Comparison of ENCODE assay signal across 8 cellular contexts in the genomic region with DNA sequence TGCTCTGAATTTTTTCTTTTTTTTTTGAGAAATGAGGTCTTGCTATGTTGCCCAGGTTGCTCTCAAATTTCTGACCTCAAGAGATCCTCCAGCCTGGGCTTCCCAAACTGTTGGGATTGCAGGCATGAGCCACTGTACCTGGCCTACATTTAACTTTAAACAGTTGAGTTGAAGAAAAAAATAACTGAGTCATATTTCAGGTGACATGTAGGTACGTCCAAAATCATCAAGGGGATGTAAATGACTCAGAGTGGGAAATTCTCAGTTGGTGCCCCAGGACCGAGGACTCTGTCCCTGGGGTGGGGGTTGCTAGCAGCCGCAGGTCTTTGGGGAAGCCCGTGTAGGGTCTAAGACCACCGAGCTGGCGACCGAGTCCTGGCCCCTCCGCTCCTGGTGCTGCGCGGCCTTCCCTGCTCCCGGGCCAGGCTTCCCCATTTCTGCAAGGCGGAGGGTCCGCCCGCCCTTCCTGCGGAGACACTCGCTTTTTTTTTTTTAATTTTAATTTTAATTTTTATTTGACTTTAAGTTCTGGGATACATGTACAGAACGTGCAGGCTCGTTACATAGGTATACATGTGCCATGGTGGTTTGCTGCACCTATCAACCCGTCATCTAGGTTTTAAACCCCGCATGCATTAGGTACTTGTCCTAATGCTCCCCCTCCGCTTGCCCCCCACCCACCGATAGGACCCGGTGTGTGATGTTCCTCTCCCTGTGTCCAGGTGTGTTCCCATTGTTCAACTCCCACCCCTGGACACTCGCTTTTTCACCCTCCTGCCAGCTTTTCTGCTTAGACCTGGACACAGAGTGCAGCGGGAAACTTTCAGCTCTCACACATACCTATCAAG. TPM values are rescaled to one million over a fixed set of nuclear protein-coding genes. Genes with fewer than 3 reads are reported as not detected.
DNase-seq lines count a peak whose midpoint lies in the region; ATAC-seq and TF ChIP-seq lines count a peak whose summit lies in the region.

No MANE protein-coding gene starts in this region.

- DNase-seq in MG63 (no peak), epithelial cell of proximal tubule (ENCODE audit: low read depth) (no peak), psoas muscle (no peak), hippocampal formation (lab: John Stamatoyannopoulos, UW) (no peak), iPS-NIHi11 (ENCODE audit: low spot score) (no peak)

- H3K27me3 ChIP-seq in MG63 (no peaks in the 10 kb centered on the region), psoas muscle (ENCODE audit: insufficient read depth in 3 of 3, low read length in 2 of 3) (no peaks in the 10 kb centered on the region)

- H3K9me3 ChIP-seq in MG63 (no peaks in the 10 kb centered on the region), psoas muscle (no peaks in the 10 kb centered on the region)

- H3K4me3 ChIP-seq in MG63 (peak overlapping the region; percentile 23; the same call in 1 of the 2 replicates), epithelial cell of proximal tubule (ENCODE audit: low read depth, low read length) (peak overlapping the region; percentile 63), psoas muscle (peak overlapping the region; percentile 69)

- TF ChIP-seq CTCF in epithelial cell of proximal tubule (conservative IDR thresholded peaks at IDR 0.05; ENCODE audit: low read depth, low read length), result no peak
- no peak for TF ChIP-seq CTCF in psoas muscle (IDR thresholded peaks at IDR 0.05)

- H3K36me3 ChIP-seq in MG63 (no peaks in the 10 kb centered on the region), psoas muscle (ENCODE audit: insufficient read depth in 1 of 2, low read depth in 1 of 2) (no peaks in the 10 kb centered on the region)

- peak; percentile 27 for ATAC-seq in GM18870 (IDR thresholded peaks at IDR 0.05; ENCODE audit: unreplicated experiment)
- no peak for ATAC-seq in psoas muscle
- no peak for ATAC-seq in HG02759 (IDR thresholded peaks at IDR 0.05; ENCODE audit: unreplicated experiment)
- ATAC-seq in GM18907 (IDR thresholded peaks at IDR 0.05; ENCODE audit: unreplicated experiment), result no peak

- H3K27ac ChIP-seq in psoas muscle, result peak overlapping the region; percentile 55

- WGBS in psoas muscle, 3 donors, result 35 to 40% (median 35%) methylated on average over 25 of the region's 25 CpGs

- peaks cover 12% of the 10 kb centered on the region for H3K4me1 ChIP-seq in psoas muscle

- intact Hi-C loops in psoas muscle (cut with DNase I), result loop anchor here (2.0 to 10.0 kb wide), 4 partner anchors 80 to 378 kb away; a partner anchor contains a TSS

RNA-seq across cellular contexts. Expression of a gene that starts 12.7 kb away (rescaled TPM):
- 9.1 and 32.4 TPM in 2 replicates for total RNA-seq in MG63 (2014; rRNA removed; shearing (Covaris generic); ENCODE audit: low replicate concordance)
- total RNA-seq in epithelial cell of proximal tubule (12.8 and 13.3 TPM in 2 replicates), psoas muscle (10 to 100 TPM; 13.9 to 24.3 (median 17.4) TPM)
- 10 to 100 TPM in 2 of 3 donors, 1 to 10 TPM in 1; 7.0 to 17.5 (median 15.5) TPM for polyA plus RNA-seq in psoas muscle
